22 cellular contexts compared by ENCODE assay signal in the genomic region with DNA sequence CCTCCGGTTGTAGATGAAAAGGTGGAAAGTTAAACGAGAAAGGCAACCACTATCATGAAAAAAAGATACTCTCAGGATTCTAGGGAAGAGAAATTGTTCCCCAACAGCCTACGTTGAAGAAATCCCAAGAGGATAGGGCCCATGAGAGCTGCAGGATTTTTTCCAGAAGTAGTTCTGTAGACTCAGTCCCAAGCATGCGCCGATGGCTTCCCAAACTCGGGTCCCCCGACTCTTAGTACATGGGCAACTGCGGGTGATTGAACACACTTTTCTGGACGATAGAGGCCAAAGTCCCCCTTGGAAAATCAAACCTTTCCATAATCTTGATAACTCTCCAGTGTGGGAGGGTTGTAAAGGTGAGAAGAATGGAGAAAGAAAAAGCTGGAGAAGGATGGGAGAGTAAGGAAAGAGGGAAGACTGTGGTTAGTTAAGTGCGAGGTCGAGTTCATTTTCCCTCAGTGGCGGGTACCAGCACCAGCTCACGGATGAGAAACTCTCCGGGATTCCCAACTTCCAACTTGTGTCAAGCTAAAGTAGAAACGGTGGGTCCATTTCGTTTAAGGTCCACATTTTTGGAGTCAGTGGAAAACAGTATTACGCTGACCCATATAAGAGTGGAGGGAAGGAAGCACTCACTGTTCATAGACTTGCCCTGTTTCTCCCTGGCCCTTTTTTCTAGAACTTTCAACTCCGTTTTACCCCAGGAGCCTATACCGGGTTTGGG. TPM values are rescaled to one million over a fixed set of nuclear protein-coding genes. Genes with fewer than 3 reads are reported as not detected.
DNase-seq lines count a peak whose midpoint lies in the region; ATAC-seq and TF ChIP-seq lines count a peak whose summit lies in the region.
"Had no signal": no experiment of that assay in that cellular context is flagged by ENCODE, and none has a peak within 500 bp of the region (broad histone marks: within the 10 kb centered on the region; RNA-seq: fewer than 3 reads in every experiment).

No MANE protein-coding gene starts in this region.

- TF ChIP-seq EP300 in gastroesophageal sphincter (IDR thresholded peaks at IDR 0.05) = no peak

- H3K79me2 ChIP-seq in neural progenitor cell (ENCODE audit: low read depth) = no peaks in the 10 kb centered on the region

- H3K27me3 ChIP-seq in gastroesophageal sphincter (peaks cover 98% of the 10 kb centered on the region), neural progenitor cell (peaks cover 100% of the 10 kb centered on the region)

- DNase-seq in GM13977 (ENCODE audit: low spot score) (peak; percentile 24), WTC11 (ENCODE audit: low spot score) (peak; percentile 20), neural progenitor cell (ENCODE audit: low spot score) (peak; percentile 59), LoVo (ENCODE audit: low spot score) (no peak), HFFc6 (no peak)
- no peak for DNase-seq in activated CD8-positive, alpha-beta memory T cell treated with anti-CD3 and anti-CD28 coated beads, Interleukin-2, amount 50 U/mL, for 4 hours
- DNase-seq: activated CD4-positive, CD25-positive, alpha-beta regulatory T cell; CD8-positive, alpha-beta memory T cell; DND-41; erythroblast; NCI-H1092; NCI-H526 treated with DMSO at 0.1 percent for 48 hours; right lobe of liver; SHP77 treated with DMSO at 0.1 percent for 48 hours; stimulated activated CD4-positive, alpha-beta T cell treated with anti-CD3 and anti-CD28 coated beads, Interleukin-1b, Interleukin-23, amount 100 ng/mL, for 48 hours had no signal

- H4K20me1 ChIP-seq in neural progenitor cell (ENCODE audit: low read depth) = peaks cover 55% of the 10 kb centered on the region

- no peak for TF ChIP-seq CTCF in GM13977 (IDR thresholded peaks at IDR 0.05; ENCODE audit: extremely low read depth, insufficient read depth, missing control alignments)
- TF ChIP-seq CTCF in WTC11 (IDR thresholded peaks at IDR 0.05) = no peak
- TF ChIP-seq CTCF in gastroesophageal sphincter (IDR thresholded peaks at IDR 0.05) = no peak
- TF ChIP-seq CTCF in neural progenitor cell (IDR thresholded peaks at IDR 0.05) = no peak
- no peak for TF ChIP-seq CTCF in HFFc6 (IDR thresholded peaks at IDR 0.05)

- H3K4me1 Mint-ChIP-seq in WTC11 = peaks cover 53% of the 10 kb centered on the region
- peaks cover 71% of the 10 kb centered on the region for H3K4me1 Mint-ChIP-seq in neural progenitor cell
- peaks cover 18% of the 10 kb centered on the region; the same call in 1 of the 2 replicates for H3K4me1 Mint-ChIP-seq in HFFc6 (ENCODE audit: low read depth)

- H3K9ac ChIP-seq in neural progenitor cell = no peak overlapping the region

- peak overlapping the region; percentile 75 for H3K4me2 ChIP-seq in neural progenitor cell

- H3K27ac Mint-ChIP-seq in WTC11 (no peak overlapping the region; the same call in 1 of the 2 replicates), neural progenitor cell (peak overlapping the region; percentile 99), HFFc6 (no peak overlapping the region)
- H3K27ac Mint-ChIP-seq: CD8-positive, alpha-beta memory T cell; T-helper 1 cell treated with Interleukin-12 subunit alpha and Interleukin-12 subunit beta and Interleukin-4 antibody, amounts not matched to agents 30 μg/mL and 1 μg/mL, for 36 hours had no signal

- H3K4me3 ChIP-seq in gastroesophageal sphincter (no peak overlapping the region), neural progenitor cell (peak overlapping the region; percentile 32)
- H3K4me3 ChIP-seq: K562, right lobe of liver had no signal

- H3K9me3 Mint-ChIP-seq in WTC11 = no peaks in the 10 kb centered on the region
- no peaks in the 10 kb centered on the region for H3K9me3 Mint-ChIP-seq in neural progenitor cell
- H3K9me3 Mint-ChIP-seq in HFFc6 = peaks cover 8% of the 10 kb centered on the region; the same call in 1 of the 2 replicates

- CTCF ChIA-PET in WTC11 (lab: Charles Lee) = interaction anchor here (1.0 to 6.3 kb wide), 5 partner anchors 31 to 193 kb away, joined by 4 to 40 read pairs (median 8); no protein-coding TSS in a partner anchor

- H3K36me3 ChIP-seq in gastroesophageal sphincter (no peaks in the 10 kb centered on the region), neural progenitor cell (no peaks in the 10 kb centered on the region)
- H3K36me3 ChIP-seq: right lobe of liver had no signal

- H3K27ac ChIP-seq in gastroesophageal sphincter (no peak overlapping the region), neural progenitor cell (no peak overlapping the region)
- H3K27ac ChIP-seq: coronary artery, right lobe of liver had no signal

- peaks cover 26% of the 10 kb centered on the region for H3F3A ChIP-seq in neural progenitor cell (ENCODE audit: low read depth)

- H3K9me3 ChIP-seq in gastroesophageal sphincter = peaks cover 0 to 5% (median 0%) of the 10 kb centered on the region in 3 donors
- H3K9me3 ChIP-seq in neural progenitor cell (ENCODE audit: low read depth) = no peaks in the 10 kb centered on the region
- H3K9me3 ChIP-seq: right lobe of liver had no signal

- H3K36me3 Mint-ChIP-seq in WTC11 = no peaks in the 10 kb centered on the region
- H3K36me3 Mint-ChIP-seq in neural progenitor cell = peaks cover 4% of the 10 kb centered on the region
- no peaks in the 10 kb centered on the region; the same call in 1 of the 2 replicates for H3K36me3 Mint-ChIP-seq in HFFc6 (ENCODE audit: low read depth)

- POLR2A ChIA-PET in WTC11 (lab: Charles Lee) = interaction anchor here (1.3 to 2.2 kb wide), 2 partner anchors 11 to 31 kb away, joined by 3 to 8 read pairs; no protein-coding TSS in a partner anchor

- no peak for TF ChIP-seq POLR2A in gastroesophageal sphincter (IDR thresholded peaks at IDR 0.05)

- ATAC-seq in WTC11 = peak; percentile 3
- peak; percentile 7 for ATAC-seq in gastroesophageal sphincter
- no peak for ATAC-seq in HG03196 (IDR thresholded peaks at IDR 0.05; ENCODE audit: unreplicated experiment)
- ATAC-seq: K562 had no signal

- peak overlapping the region; percentile 73 for H3K4me3 Mint-ChIP-seq in WTC11
- peak overlapping the region; percentile 99 for H3K4me3 Mint-ChIP-seq in neural progenitor cell
- no peak overlapping the region; the same call in 1 of the 2 replicates for H3K4me3 Mint-ChIP-seq in HFFc6
- H3K4me3 Mint-ChIP-seq: CD8-positive, alpha-beta memory T cell; T-helper 1 cell treated with Interleukin-12 subunit alpha and Interleukin-12 subunit beta and Interleukin-4 antibody, amounts not matched to agents 30 μg/mL and 1 μg/mL, for 36 hours had no signal

- H3K27me3 Mint-ChIP-seq in WTC11 (ENCODE audit: low read depth) = peaks cover 77% of the 10 kb centered on the region
- peaks cover 23% of the 10 kb centered on the region for H3K27me3 Mint-ChIP-seq in neural progenitor cell (ENCODE audit: insufficient read depth, low read depth)
- peaks cover 48% of the 10 kb centered on the region for H3K27me3 Mint-ChIP-seq in HFFc6 (ENCODE audit: insufficient read depth)

- peaks cover 0 to 46% (median 18%) of the 10 kb centered on the region in 3 donors for H3K4me1 ChIP-seq in gastroesophageal sphincter
- H3K4me1 ChIP-seq in neural progenitor cell = peaks cover 16% of the 10 kb centered on the region

- WGBS in gastroesophageal sphincter (ENCODE audit: low coverage in 1 of 2), 2 donors = 6 to 12% methylated on average over 9 to 17 of the region's 19 CpGs

- H2AFZ ChIP-seq in neural progenitor cell (replicated peaks) = no peak overlapping the region

- in situ Hi-C loops in GM13977 (cut with MboI; ENCODE audit: low pct_unique_long_range_greater_than_20kb, low sequenced_read_pairs, unreplicated experiment) = no loop called here

TF ChIP-seq in WTC11, 78 proteins besides CTCF, POLR2A, EP300 and RAD21 (continues in another document):
- TF ChIP-seq FOXJ3 (CRISPR knock-in tag; IDR thresholded peaks at IDR 0.05; ENCODE audit: borderline replicate concordance) (no peak), ZNF219 (CRISPR knock-in tag; IDR thresholded peaks at IDR 0.05; ENCODE audit: borderline replicate concordance) (no peak), TEAD4 (CRISPR knock-in tag; IDR thresholded peaks at IDR 0.05) (no peak), FOXK1 (CRISPR knock-in tag; IDR thresholded peaks at IDR 0.05) (no peak), KAT7 (CRISPR knock-in tag; IDR thresholded peaks at IDR 0.05; ENCODE audit: borderline replicate concordance) (no peak), ZNF232 (CRISPR knock-in tag; IDR thresholded peaks at IDR 0.05) (no peak), PRRX2 (CRISPR knock-in tag; IDR thresholded peaks at IDR 0.05) (no peak)
- TF ChIP-seq, protein P1, sequence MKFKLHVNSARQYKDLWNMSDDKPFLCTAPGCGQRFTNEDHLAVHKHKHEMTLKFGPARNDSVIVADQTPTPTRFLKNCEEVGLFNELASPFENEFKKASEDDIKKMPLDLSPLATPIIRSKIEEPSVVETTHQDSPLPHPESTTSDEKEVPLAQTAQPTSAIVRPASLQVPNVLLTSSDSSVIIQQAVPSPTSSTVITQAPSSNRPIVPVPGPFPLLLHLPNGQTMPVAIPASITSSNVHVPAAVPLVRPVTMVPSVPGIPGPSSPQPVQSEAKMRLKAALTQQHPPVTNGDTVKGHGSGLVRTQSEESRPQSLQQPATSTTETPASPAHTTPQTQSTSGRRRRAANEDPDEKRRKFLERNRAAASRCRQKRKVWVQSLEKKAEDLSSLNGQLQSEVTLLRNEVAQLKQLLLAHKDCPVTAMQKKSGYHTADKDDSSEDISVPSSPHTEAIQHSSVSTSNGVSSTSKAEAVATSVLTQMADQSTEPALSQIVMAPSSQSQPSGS (CRISPR knock-in tag; IDR thresholded peaks at IDR 0.05; ENCODE audit: borderline replicate concordance, low read depth) = no peak
- TF ChIP-seq, protein P2, sequence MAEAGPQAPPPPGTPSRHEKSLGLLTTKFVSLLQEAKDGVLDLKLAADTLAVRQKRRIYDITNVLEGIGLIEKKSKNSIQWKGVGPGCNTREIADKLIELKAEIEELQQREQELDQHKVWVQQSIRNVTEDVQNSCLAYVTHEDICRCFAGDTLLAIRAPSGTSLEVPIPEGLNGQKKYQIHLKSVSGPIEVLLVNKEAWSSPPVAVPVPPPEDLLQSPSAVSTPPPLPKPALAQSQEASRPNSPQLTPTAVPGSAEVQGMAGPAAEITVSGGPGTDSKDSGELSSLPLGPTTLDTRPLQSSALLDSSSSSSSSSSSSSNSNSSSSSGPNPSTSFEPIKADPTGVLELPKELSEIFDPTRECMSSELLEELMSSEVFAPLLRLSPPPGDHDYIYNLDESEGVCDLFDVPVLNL (CRISPR knock-in tag; IDR thresholded peaks at IDR 0.05; ENCODE audit: borderline replicate concordance, low read depth) = no peak

RNA-seq across cellular contexts. Expression of a gene that starts 14.6 kb away (rescaled TPM):
- 30.3 to 59.7 TPM (median 34.7 TPM) in 3 replicates for total RNA-seq in WTC11 (2021)
- under 1 TPM in 2 of 4 donors, not detected in 2; 0.08 to 0.27 TPM for total RNA-seq in gastroesophageal sphincter
- total RNA-seq in neural progenitor cell (ENCODE audit: low replicate concordance) = 0.56 and 0.84 TPM in 2 replicates
- total RNA-seq in HFFc6 (2021; fragmentation: NEBNext Ultra II Directional; extraction: Animal tissue kit (Norgen Biotek cat#: 25700)) = 1 to 10 TPM in 1 of 6 experiments, under 1 TPM in 5; 0.43 to 1.0 (median 0.57) TPM
- total RNA-seq: activated CD8-positive, alpha-beta memory T cell treated with anti-CD3 and anti-CD28 coated beads for 36 hours; CD8-positive, alpha-beta memory T cell; OCI-LY7 had no signal

RNA-seq across cellular contexts. Expression of a gene that starts 17.4 kb away (rescaled TPM):
- total RNA-seq in WTC11 (2021) (1.9 to 3.5 TPM (median 2.5 TPM) in 3 replicates), gastroesophageal sphincter (under 1 TPM in 1 of 4 donors, not detected in 3; 0.13 TPM), neural progenitor cell (ENCODE audit: low replicate concordance) (0.25 and 0.64 TPM in 2 replicates)
- total RNA-seq in HFFc6 (2021; fragmentation: NEBNext Ultra II Directional; extraction: Animal tissue kit (Norgen Biotek cat#: 25700)) = under 1 TPM; 0.28 to 0.58 (median 0.49) TPM
- total RNA-seq: activated CD8-positive, alpha-beta memory T cell treated with anti-CD3 and anti-CD28 coated beads for 36 hours; CD8-positive, alpha-beta memory T cell; K562; OCI-LY7 had no signal

Comparison
In these comparisons a context has a peak if more than half of its experiments do, and no peak if none do; other contexts are left out.
1. DNase-seq: peak in GM13977 (single experiment), WTC11 (single experiment) and neural progenitor cell (single experiment); none in LoVo (single experiment), HFFc6 (single experiment) and activated CD8-positive, alpha-beta memory T cell treated with anti-CD3 and anti-CD28 coated beads, Interleukin-2, amount 50 U/mL, for 4 hours (single experiment).
2. RNA of a gene that starts 14.6 kb away (total RNA-seq): 30.3 to 59.7 TPM in WTC11; 0.43 to 1.0 TPM in HFFc6, 0.56 to 0.84 TPM in neural progenitor cell and 0.08 to 0.27 TPM in gastroesophageal sphincter; every median in the first group is over 10 times any median in the second.